18 cellular contexts compared by ENCODE assay signal in the genomic region with DNA sequence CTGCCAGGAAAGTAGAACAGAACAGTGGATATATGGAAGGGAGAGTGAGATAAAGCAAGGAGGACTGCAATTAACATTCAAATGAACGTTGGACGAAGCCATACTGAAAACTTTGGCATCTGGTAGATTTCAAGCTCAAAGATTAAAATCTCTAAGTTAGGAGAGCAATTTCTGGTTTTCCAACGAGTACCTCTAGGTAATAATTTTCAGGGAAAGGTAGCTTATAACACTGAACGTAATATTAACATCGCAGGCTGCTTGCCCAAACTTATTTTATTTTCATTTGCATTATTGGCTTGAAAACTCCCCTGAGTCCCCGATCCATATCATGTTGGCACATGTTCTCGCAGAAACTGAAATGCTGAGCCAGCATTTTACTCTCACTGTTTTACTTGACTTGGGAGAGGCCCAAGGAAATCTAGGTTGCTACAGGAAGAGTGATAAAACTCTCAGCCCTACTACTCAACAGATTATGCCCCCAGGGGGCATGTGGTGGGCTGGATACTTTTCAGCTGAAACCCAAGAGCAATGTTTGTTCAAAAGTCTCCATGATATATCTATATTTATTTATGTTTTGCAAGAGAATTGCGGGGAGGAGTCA.
"Had no signal": no experiment of that assay in that cellular context is flagged by ENCODE, and none has a peak within 500 bp of the region (broad histone marks: within the 10 kb centered on the region; RNA-seq: fewer than 3 reads in every experiment).

No MANE protein-coding gene starts in this region.

- H3K27ac ChIP-seq: body of pancreas, foreskin keratinocyte, lower lobe of right lung, sigmoid colon, testis, uterus had no signal

- H3K4me1 ChIP-seq: body of pancreas, foreskin keratinocyte, lower lobe of right lung, sigmoid colon, testis, uterus had no signal

- H3K36me3 ChIP-seq: lower lobe of right lung, sigmoid colon, uterus had no signal

- H3K4me3 ChIP-seq: body of pancreas, lower lobe of right lung, sigmoid colon, smooth muscle cell, testis, uterus had no signal

- ATAC-seq: body of pancreas; left colon; lower lobe of right lung; stimulated activated memory B cell treated with anti-CD40 and anti-IgM and Interleukin-4, amounts not matched to agents 10 μg/mL and 1 μg/mL and 100 μg/mL, for 72 hours had no signal

- H3K27me3 ChIP-seq: body of pancreas, sigmoid colon, testis, uterus had no signal

- DNase-seq: activated CD4-positive, alpha-beta T cell treated with anti-CD3 and anti-CD28 coated beads for 1 hour; activated gamma-delta T cell treated with Interleukin-2 at 50 U/mL for 16 hours; activated T-cell treated with anti-CD3 and anti-CD28 coated beads, Interleukin-2, amount 50 U/mL, for 1 hour; anterior cingulate cortex; body of pancreas; erythroblast; left colon; lower lobe of right lung; mesendoderm; naive B cell; sigmoid colon; stimulated activated CD4-positive, alpha-beta T cell treated with anti-CD3 and anti-CD28 coated beads, Interleukin-15, amount 100 ng/mL, for 24 hours; testis; trophoblast cell; uterus had no signal

- H3K9me3 ChIP-seq: body of pancreas, lower lobe of right lung, testis, uterus had no signal
